ENCODE assay signal across 8 cellular contexts in genomic region chr6:87697581-87698552, GRCh38. TPM values are rescaled to one million over a fixed set of nuclear protein-coding genes. Genes with fewer than 3 reads are reported as not detected.
DNase-seq lines count a peak whose midpoint lies in the region; ATAC-seq and TF ChIP-seq lines count a peak whose summit lies in the region.

No MANE protein-coding gene starts in this region.

- H2AFZ ChIP-seq in neuron (ENCODE audit: low read depth, low read length): no peak overlapping the region

- peaks cover 7% of the 10 kb centered on the region for H3K36me3 Mint-ChIP-seq in endodermal cell (ENCODE audit: low read depth)

- H3K27ac ChIP-seq in left ventricle myocardium inferior (replicated peaks): peak overlapping the region; percentile 99
- H3K27ac ChIP-seq in endodermal cell (ENCODE audit: low read depth, low read length): peak overlapping the region; percentile 84

- H3K4me3 Mint-ChIP-seq in endodermal cell: peak overlapping the region; percentile 93

- H3K4me1 ChIP-seq in left ventricle myocardium inferior (peaks cover 91% of the 10 kb centered on the region), endodermal cell (ENCODE audit: control insufficient read depth, insufficient read depth, low read length) (no peaks in the 10 kb centered on the region), neuron (ENCODE audit: insufficient read depth, low read length) (peaks cover 26% of the 10 kb centered on the region)

- no peaks in the 10 kb centered on the region for H3K27me3 ChIP-seq in left ventricle myocardium inferior (ENCODE audit: low read depth)
- no peaks in the 10 kb centered on the region for H3K27me3 ChIP-seq in endodermal cell (ENCODE audit: control insufficient read depth, insufficient read depth, low read length, poor library complexity, severe bottlenecking)
- H3K27me3 ChIP-seq in neuron (ENCODE audit: insufficient read depth, low read length): no peaks in the 10 kb centered on the region

- ATAC-seq in left ventricle myocardium superior (no peak), GM21423 (IDR thresholded peaks at IDR 0.05; ENCODE audit: unreplicated experiment) (no peak)

- H3K27ac Mint-ChIP-seq in endodermal cell: peak overlapping the region; percentile 20

- H3K36me3 ChIP-seq in left ventricle myocardium inferior (no peaks in the 10 kb centered on the region), endodermal cell (ENCODE audit: control insufficient read depth, insufficient read depth, low read length) (peaks cover 16% of the 10 kb centered on the region), neuron (ENCODE audit: insufficient read depth, low read length) (no peaks in the 10 kb centered on the region)

- TF ChIP-seq CTCF in left ventricle myocardium inferior (IDR thresholded peaks at IDR 0.05; ENCODE audit: borderline replicate concordance): no peak
- no peak for TF ChIP-seq CTCF in endodermal cell (conservative IDR thresholded peaks at IDR 0.05)

- H3K9me3 ChIP-seq in left ventricle myocardium inferior (replicated peaks) (no peaks in the 10 kb centered on the region), endodermal cell (ENCODE audit: control insufficient read depth, low read length) (no peaks in the 10 kb centered on the region), neuron (ENCODE audit: low read length) (no peaks in the 10 kb centered on the region)

- H3K9ac ChIP-seq in endodermal cell (ENCODE audit: extremely low read depth, low read length, poor library complexity, severe bottlenecking): peak overlapping the region; percentile 95

- no peaks in the 10 kb centered on the region for H3K27me3 Mint-ChIP-seq in endodermal cell (ENCODE audit: insufficient read depth)

- 73 to 75% methylated on average over 4 to 8 of the region's 8 CpGs for WGBS in endodermal cell (ENCODE audit: insufficient coverage in 1 of 2, insufficient read length in 1 of 2), 2 experiments

- intact Hi-C loops in left ventricle myocardium inferior (cut with micrococcal nuclease): no loop called here
- intact Hi-C loops in left ventricle myocardium superior (cut with micrococcal nuclease): no loop called here

- H3K9me3 Mint-ChIP-seq in endodermal cell: no peaks in the 10 kb centered on the region

- DNase-seq in left ventricle myocardium inferior (no peak), left ventricle myocardium superior (no peak), endodermal cell (no peak), DMS53 (lab: John Stamatoyannopoulos, UW) (no peak)
- no peak for DNase-seq in activated CD8-positive, alpha-beta memory T cell treated with anti-CD3 and anti-CD28 coated beads, Interleukin-2, amount 50 U/mL, for 48 hours

- peak overlapping the region; percentile 83 for H3K4me3 ChIP-seq in left ventricle myocardium inferior
- H3K4me3 ChIP-seq in endodermal cell (ENCODE audit: low read length): peak overlapping the region; percentile 91
- H3K4me3 ChIP-seq in neuron (ENCODE audit: low read length): peak overlapping the region; percentile 100

- peaks cover 37% of the 10 kb centered on the region for H3K4me1 Mint-ChIP-seq in endodermal cell

TF ChIP-seq in PFSK-1, 5 proteins besides CTCF, POLR2A, EP300 and RAD21:
- TF ChIP-seq SIN3A (IDR thresholded peaks at IDR 0.05; ENCODE audit: borderline replicate concordance, insufficient read depth, low read length) (0 out of 2 replicates have a peak, but pooled peaks have one; percentile 57), FOXP2 (optimal IDR thresholded peaks at IDR 0.05; ENCODE audit: borderline replicate concordance, extremely low read depth, extremely low read length, insufficient read depth) (no peak), TAF1 (IDR thresholded peaks at IDR 0.05; ENCODE audit: borderline replicate concordance, insufficient read depth, low read length) (no peak), POLR2AphosphoS5 (IDR thresholded peaks at IDR 0.05; ENCODE audit: low read depth, low read length) (peak; percentile 55)
- TF ChIP-seq, protein P1, sequence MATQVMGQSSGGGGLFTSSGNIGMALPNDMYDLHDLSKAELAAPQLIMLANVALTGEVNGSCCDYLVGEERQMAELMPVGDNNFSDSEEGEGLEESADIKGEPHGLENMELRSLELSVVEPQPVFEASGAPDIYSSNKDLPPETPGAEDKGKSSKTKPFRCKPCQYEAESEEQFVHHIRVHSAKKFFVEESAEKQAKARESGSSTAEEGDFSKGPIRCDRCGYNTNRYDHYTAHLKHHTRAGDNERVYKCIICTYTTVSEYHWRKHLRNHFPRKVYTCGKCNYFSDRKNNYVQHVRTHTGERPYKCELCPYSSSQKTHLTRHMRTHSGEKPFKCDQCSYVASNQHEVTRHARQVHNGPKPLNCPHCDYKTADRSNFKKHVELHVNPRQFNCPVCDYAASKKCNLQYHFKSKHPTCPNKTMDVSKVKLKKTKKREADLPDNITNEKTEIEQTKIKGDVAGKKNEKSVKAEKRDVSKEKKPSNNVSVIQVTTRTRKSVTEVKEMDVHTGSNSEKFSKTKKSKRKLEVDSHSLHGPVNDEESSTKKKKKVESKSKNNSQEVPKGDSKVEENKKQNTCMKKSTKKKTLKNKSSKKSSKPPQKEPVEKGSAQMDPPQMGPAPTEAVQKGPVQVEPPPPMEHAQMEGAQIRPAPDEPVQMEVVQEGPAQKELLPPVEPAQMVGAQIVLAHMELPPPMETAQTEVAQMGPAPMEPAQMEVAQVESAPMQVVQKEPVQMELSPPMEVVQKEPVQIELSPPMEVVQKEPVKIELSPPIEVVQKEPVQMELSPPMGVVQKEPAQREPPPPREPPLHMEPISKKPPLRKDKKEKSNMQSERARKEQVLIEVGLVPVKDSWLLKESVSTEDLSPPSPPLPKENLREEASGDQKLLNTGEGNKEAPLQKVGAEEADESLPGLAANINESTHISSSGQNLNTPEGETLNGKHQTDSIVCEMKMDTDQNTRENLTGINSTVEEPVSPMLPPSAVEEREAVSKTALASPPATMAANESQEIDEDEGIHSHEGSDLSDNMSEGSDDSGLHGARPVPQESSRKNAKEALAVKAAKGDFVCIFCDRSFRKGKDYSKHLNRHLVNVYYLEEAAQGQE (IDR thresholded peaks at IDR 0.05; ENCODE audit: insufficient read depth in 1 of 2, low read depth in 2 of 2, low read length in 2 of 2): no peak

RNA-seq across cellular contexts. Expression of gene AKIRIN2, which starts 4.2 kb away (rescaled TPM):
- total RNA-seq in left ventricle myocardium inferior: 42.3 TPM
- total RNA-seq in left ventricle myocardium superior: 30.7 TPM
- polyA plus RNA-seq in PFSK-1 (2012; ENCODE audit: insufficient read length, low read depth): 75.4 TPM
- 10 to 100 TPM; 70.4 to 73.5 TPM for total RNA-seq in endodermal cell
- polyA plus RNA-seq in endodermal cell (2013, experiment 1 of 2): 78.6 TPM
- polyA plus RNA-seq in endodermal cell (2013, experiment 2 of 2): 71.6 TPM
